In the genomic region with DNA sequence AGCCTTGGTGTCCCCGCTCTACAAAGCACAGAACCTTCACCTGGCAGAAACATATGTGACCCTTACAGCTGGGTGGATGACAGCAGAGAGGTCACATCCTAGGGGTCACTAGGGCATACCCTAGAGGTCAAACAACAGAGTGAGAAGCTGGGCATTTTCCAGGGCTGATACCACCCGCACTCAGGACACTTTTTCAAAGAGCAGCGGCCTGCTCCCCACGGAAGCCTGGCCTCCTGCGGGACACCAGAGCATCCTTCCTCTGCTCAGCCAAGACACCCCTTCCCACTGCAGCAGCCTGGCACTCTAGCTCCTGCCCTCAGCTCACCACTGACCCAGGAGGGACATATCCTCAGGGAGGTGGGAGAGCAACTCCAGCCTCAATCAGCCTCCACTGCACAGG, we compare ENCODE assay signal across 32 cellular contexts.
"Had no signal": no experiment of that assay in that cellular context is flagged by ENCODE, and none has a peak within 500 bp of the region (broad histone marks: within the 10 kb centered on the region; RNA-seq: fewer than 3 reads in every experiment).

No MANE protein-coding gene starts in this region.

- H3K27me3 Mint-ChIP-seq: activated CD4-positive, alpha-beta T cell treated with anti-CD3 and anti-CD28 coated beads, Interleukin-2, amount 10 ng/mL, durations not matched to agents 7 days and 5 days; activated CD8-positive, alpha-beta memory T cell treated with anti-CD3 and anti-CD28 coated beads, Interleukin-2, amount 10 ng/mL, durations not matched to agents 7 days and 5 days; activated naive CD4-positive, alpha-beta T cell treated with anti-CD3 and anti-CD28 coated beads, Interleukin-2, amount 10 ng/mL, durations not matched to agents 7 days and 5 days had no signal

- H3K27ac Mint-ChIP-seq: activated CD4-positive, alpha-beta memory T cell treated with anti-CD3 and anti-CD28 coated beads, Interleukin-2, amount 10 ng/mL, durations not matched to agents 7 days and 5 days; activated CD4-positive, alpha-beta T cell treated with anti-CD3 and anti-CD28 coated beads, Interleukin-2, amount 10 ng/mL, durations not matched to agents 7 days and 5 days; activated CD8-positive, alpha-beta memory T cell treated with anti-CD3 and anti-CD28 coated beads, Interleukin-2, amount 10 ng/mL, durations not matched to agents 7 days and 5 days; activated naive CD4-positive, alpha-beta T cell treated with anti-CD3 and anti-CD28 coated beads, Interleukin-2, amount 10 ng/mL, durations not matched to agents 7 days and 5 days; activated naive CD8-positive, alpha-beta T cell treated with anti-CD3 and anti-CD28 coated beads, Interleukin-2, amount 10 ng/mL, durations not matched to agents 7 days and 5 days; activated T-cell treated with anti-CD3 and anti-CD28 coated beads, Interleukin-2, amount 50 U/mL, for 24 hours; activated T-cell treated with anti-CD3 and anti-CD28 coated beads, Interleukin-2, amount 50 U/mL, for 72 hours; brain; WTC11 had no signal

- H3K4me3 ChIP-seq: ascending aorta, breast epithelium, cardiac muscle cell, colonic mucosa, dorsolateral prefrontal cortex, esophagus muscularis mucosa, gastrocnemius medialis had no signal

- DNase-seq: activated CD4-positive, alpha-beta memory T cell treated with anti-CD3 and anti-CD28 coated beads, Interleukin-2, amount 10 ng/mL, durations not matched to agents 7 days and 5 days; activated CD4-positive, alpha-beta T cell treated with anti-CD3 and anti-CD28 coated beads for 1 hour; activated CD4-positive, alpha-beta T cell treated with anti-CD3 and anti-CD28 coated beads for 4 hours; activated CD4-positive, alpha-beta T cell treated with anti-CD3 and anti-CD28 coated beads, Interleukin-2, amount 10 ng/mL, durations not matched to agents 7 days and 5 days; activated CD4-positive, alpha-beta T cell treated with anti-CD3 and anti-CD28 coated beads, Interleukin-2, amount 50 U/mL, for 4 hours; activated CD8-positive, alpha-beta memory T cell treated with anti-CD3 and anti-CD28 coated beads, Interleukin-2, amount 10 ng/mL, durations not matched to agents 7 days and 5 days; activated CD8-positive, alpha-beta memory T cell treated with anti-CD3 and anti-CD28 coated beads, Interleukin-2, amount 50 U/mL, for 48 hours; activated gamma-delta T cell; activated naive CD4-positive, alpha-beta T cell; activated naive CD4-positive, alpha-beta T cell treated with anti-CD3 and anti-CD28 coated beads, Interleukin-2, amount 10 ng/mL, durations not matched to agents 7 days and 5 days; activated naive CD8-positive, alpha-beta T cell treated with anti-CD3 and anti-CD28 coated beads, Interleukin-2, amount 10 ng/mL, durations not matched to agents 7 days and 5 days; activated T-cell treated with anti-CD3 and anti-CD28 coated beads for 4 hours; activated T-cell treated with anti-CD3 and anti-CD28 coated beads, Interleukin-2, amount 50 U/mL, for 24 hours; central memory CD4-positive, alpha-beta T cell; cerebellar nuclear complex; colonic mucosa; dorsolateral prefrontal cortex; effector memory CD4-positive, alpha-beta T cell; erythroblast; foreskin keratinocyte; gastrocnemius medialis; glutamatergic neuron; T-helper 2 cell had no signal

- H3K27ac ChIP-seq: ascending aorta, breast epithelium, cardiac muscle cell, colonic mucosa, dorsolateral prefrontal cortex, esophagus muscularis mucosa, foreskin keratinocyte, gastrocnemius medialis, VCaP had no signal

- H3K4me1 Mint-ChIP-seq: activated CD4-positive, alpha-beta memory T cell treated with anti-CD3 and anti-CD28 coated beads, Interleukin-2, amount 10 ng/mL, durations not matched to agents 7 days and 5 days; activated CD4-positive, alpha-beta T cell treated with anti-CD3 and anti-CD28 coated beads, Interleukin-2, amount 10 ng/mL, durations not matched to agents 7 days and 5 days; activated CD8-positive, alpha-beta memory T cell treated with anti-CD3 and anti-CD28 coated beads, Interleukin-2, amount 10 ng/mL, durations not matched to agents 7 days and 5 days; activated naive CD4-positive, alpha-beta T cell treated with anti-CD3 and anti-CD28 coated beads, Interleukin-2, amount 10 ng/mL, durations not matched to agents 7 days and 5 days; WTC11 had no signal

- H3K4me1 ChIP-seq: ascending aorta, breast epithelium, colonic mucosa, esophagus muscularis mucosa, foreskin keratinocyte, gastrocnemius medialis had no signal

- H3K9me3 ChIP-seq: ascending aorta, breast epithelium, colonic mucosa, esophagus muscularis mucosa, gastrocnemius medialis had no signal

- ATAC-seq: activated CD8-positive, alpha-beta memory T cell treated with anti-CD3 and anti-CD28 coated beads, Interleukin-2, amount 10 ng/mL, durations not matched to agents 7 days and 5 days; foreskin keratinocyte; gastrocnemius medialis; WTC11 had no signal

- H3K27me3 ChIP-seq: ascending aorta, breast epithelium, cardiac muscle cell, colonic mucosa, dorsolateral prefrontal cortex, esophagus muscularis mucosa, foreskin keratinocyte, gastrocnemius medialis had no signal

- H3K4me3 Mint-ChIP-seq: activated CD4-positive, alpha-beta memory T cell treated with anti-CD3 and anti-CD28 coated beads, Interleukin-2, amount 10 ng/mL, durations not matched to agents 7 days and 5 days; activated CD4-positive, alpha-beta T cell treated with anti-CD3 and anti-CD28 coated beads, Interleukin-2, amount 10 ng/mL, durations not matched to agents 7 days and 5 days; activated CD8-positive, alpha-beta memory T cell treated with anti-CD3 and anti-CD28 coated beads, Interleukin-2, amount 10 ng/mL, durations not matched to agents 7 days and 5 days; activated naive CD4-positive, alpha-beta T cell treated with anti-CD3 and anti-CD28 coated beads, Interleukin-2, amount 10 ng/mL, durations not matched to agents 7 days and 5 days; activated naive CD8-positive, alpha-beta T cell treated with anti-CD3 and anti-CD28 coated beads, Interleukin-2, amount 10 ng/mL, durations not matched to agents 7 days and 5 days; activated T-cell treated with anti-CD3 and anti-CD28 coated beads, Interleukin-2, amount 50 U/mL, for 24 hours; activated T-cell treated with anti-CD3 and anti-CD28 coated beads, Interleukin-2, amount 50 U/mL, for 72 hours; brain; WTC11 had no signal

- H3K36me3 ChIP-seq: ascending aorta, breast epithelium, cardiac muscle cell, colonic mucosa, esophagus muscularis mucosa, gastrocnemius medialis had no signal

- H3K9me3 Mint-ChIP-seq: activated CD4-positive, alpha-beta memory T cell treated with anti-CD3 and anti-CD28 coated beads, Interleukin-2, amount 10 ng/mL, durations not matched to agents 7 days and 5 days; activated CD4-positive, alpha-beta T cell treated with anti-CD3 and anti-CD28 coated beads, Interleukin-2, amount 10 ng/mL, durations not matched to agents 7 days and 5 days; activated naive CD4-positive, alpha-beta T cell treated with anti-CD3 and anti-CD28 coated beads, Interleukin-2, amount 10 ng/mL, durations not matched to agents 7 days and 5 days; activated naive CD4-positive, alpha-beta T cell treated with anti-CD3 and anti-CD28 coated beads, Interleukin-2, amount 50 U/mL, for 72 hours; activated naive CD8-positive, alpha-beta T cell treated with anti-CD3 and anti-CD28 coated beads, Interleukin-2, amount 10 ng/mL, durations not matched to agents 7 days and 5 days; activated T-cell treated with anti-CD3 and anti-CD28 coated beads, Interleukin-2, amount 50 U/mL, for 24 hours; activated T-cell treated with anti-CD3 and anti-CD28 coated beads, Interleukin-2, amount 50 U/mL, for 72 hours; WTC11 had no signal

- H3K36me3 Mint-ChIP-seq: activated CD8-positive, alpha-beta memory T cell treated with anti-CD3 and anti-CD28 coated beads, Interleukin-2, amount 10 ng/mL, durations not matched to agents 7 days and 5 days; activated naive CD4-positive, alpha-beta T cell treated with anti-CD3 and anti-CD28 coated beads, Interleukin-2, amount 10 ng/mL, durations not matched to agents 7 days and 5 days; activated naive CD4-positive, alpha-beta T cell treated with anti-CD3 and anti-CD28 coated beads, Interleukin-2, amount 50 U/mL, for 72 hours; activated naive CD8-positive, alpha-beta T cell treated with anti-CD3 and anti-CD28 coated beads, Interleukin-2, amount 10 ng/mL, durations not matched to agents 7 days and 5 days; brain; WTC11 had no signal
